8 cellular contexts compared by ENCODE assay signal in genomic region chr20:58497911-58498310, GRCh38. TPM values are rescaled to one million over a fixed set of nuclear protein-coding genes. Genes with fewer than 3 reads are reported as not detected.
"Had no signal": no experiment of that assay in that cellular context is flagged by ENCODE, and none has a peak within 500 bp of the region (broad histone marks: within the 10 kb centered on the region; RNA-seq: fewer than 3 reads in every experiment).

No MANE protein-coding gene starts in this region.

- H3K4me2 ChIP-seq: GM23338, KMS-11 had no signal

- FAIRE-seq: H1, H54 had no signal

- H3K9ac ChIP-seq: KMS-11 had no signal

- H3K4me3 ChIP-seq: GM23338 had no signal

- DNase-seq: HFFc6, KBM-7 had no signal

- H2AFZ ChIP-seq: GM23338 had no signal

- ATAC-seq: GM23338, HCT116 had no signal

- H3K27ac ChIP-seq: KMS-11 had no signal

RNA-seq across cellular contexts. Expression of gene APCDD1L, which starts 17.3 kb away (rescaled TPM):
- total RNA-seq: HT-29 had no signal
